In genomic region chr10:124649209-124649608, GRCh38 we compare ENCODE assay signal across 8 cellular contexts.
DNase-seq lines count a peak whose midpoint lies in the region; ATAC-seq lines count a peak whose summit lies in the region.

No MANE protein-coding gene starts in this region.

- H3K4me3 ChIP-seq in mesenchymal stem cell (ENCODE audit: insufficient read depth in 1 of 2, low read depth in 1 of 2, low read length in 2 of 2): no peak overlapping the region

- CTCF ChIA-PET in activated naive CD4-positive, alpha-beta T cell treated with anti-CD3 and anti-CD28 coated beads, Interleukin-2, amount 10 ng/mL, durations not matched to agents 7 days and 5 days (lab: Charles Lee): interaction anchor here (0.7 to 4.1 kb wide), 8 partner anchors 22 to 309 kb away, joined by 3 to 31 read pairs (median 7); no protein-coding TSS in a partner anchor

- peak overlapping the region; percentile 46 to 80 for H3K18ac ChIP-seq in mesenchymal stem cell (ENCODE audit: low read depth in 1 of 2, low read length in 2 of 2)

- H3K36me3 Mint-ChIP-seq in activated naive CD4-positive, alpha-beta T cell treated with anti-CD3 and anti-CD28 coated beads, Interleukin-2, amount 10 ng/mL, durations not matched to agents 7 days and 5 days: peaks cover 20% of the 10 kb centered on the region

- no peaks in the 10 kb centered on the region for H3K9me3 ChIP-seq in mesenchymal stem cell (ENCODE audit: control insufficient read depth, low read length)

- H2BK5ac ChIP-seq in mesenchymal stem cell (ENCODE audit: low read depth, low read length, poor library complexity, severe bottlenecking): no peak overlapping the region

- no peaks in the 10 kb centered on the region for H3K27me3 ChIP-seq in mesenchymal stem cell (ENCODE audit: control insufficient read depth in 1 of 2, insufficient read depth in 1 of 2, low read length in 2 of 2)

- H2AFZ ChIP-seq in mesenchymal stem cell (ENCODE audit: low read depth, low read length): no peak overlapping the region

- WGBS in mesenchymal stem cell: 86% methylated on average over 5 of the region's 5 CpGs

- H3K4me1 Mint-ChIP-seq in activated naive CD4-positive, alpha-beta T cell treated with anti-CD3 and anti-CD28 coated beads, Interleukin-2, amount 10 ng/mL, durations not matched to agents 7 days and 5 days: peaks cover 89% of the 10 kb centered on the region

- peak overlapping the region; percentile 85 for H4K91ac ChIP-seq in mesenchymal stem cell (ENCODE audit: low read length)

- no peak overlapping the region for H3K23ac ChIP-seq in mesenchymal stem cell (ENCODE audit: low read length in 2 of 2)

- no peak for DNase-seq in activated naive CD4-positive, alpha-beta T cell treated with anti-CD3 and anti-CD28 coated beads, Interleukin-2, amount 10 ng/mL, durations not matched to agents 7 days and 5 days
- no peak for DNase-seq in activated naive CD4-positive, alpha-beta T cell treated with anti-CD3 and anti-CD28 coated beads, Interleukin-2, amount 50 U/mL, for 16 hours
- DNase-seq in cerebellar cortex (ENCODE audit: low spot score) (peak; percentile 55), mesenchymal stem cell (peak; percentile 30), ureter (ENCODE audit: low spot score) (peak; percentile 65), NCI-H2227 (lab: John Stamatoyannopoulos, UW; ENCODE audit: unreplicated experiment) (no peak)
- no peak for DNase-seq in activated CD4-positive, CD25-positive, alpha-beta regulatory T cell treated with anti-CD3 and anti-CD28 coated beads, Interleukin-2, amount 50 U/mL, for 72 hours

- peak overlapping the region in 1 of 2 experiments; percentile 43 for H3K4ac ChIP-seq in mesenchymal stem cell (ENCODE audit: low read depth in 1 of 2, low read length in 2 of 2)

- H4K8ac ChIP-seq in mesenchymal stem cell (ENCODE audit: low read length): peak overlapping the region; percentile 50

- no peaks in the 10 kb centered on the region for H3K9me3 Mint-ChIP-seq in activated naive CD4-positive, alpha-beta T cell treated with anti-CD3 and anti-CD28 coated beads, Interleukin-2, amount 10 ng/mL, durations not matched to agents 7 days and 5 days

- peak overlapping the region; percentile 34 for H2BK15ac ChIP-seq in mesenchymal stem cell (ENCODE audit: low read depth, poor library complexity, severe bottlenecking)

- H2BK120ac ChIP-seq in mesenchymal stem cell (ENCODE audit: low read depth, low read length): no peak overlapping the region

- H3K4me3 Mint-ChIP-seq in activated naive CD4-positive, alpha-beta T cell treated with anti-CD3 and anti-CD28 coated beads, Interleukin-2, amount 10 ng/mL, durations not matched to agents 7 days and 5 days: no peak overlapping the region

- ATAC-seq in GM19397 (IDR thresholded peaks at IDR 0.05; ENCODE audit: unreplicated experiment): no peak

- H3K27me3 Mint-ChIP-seq in activated naive CD4-positive, alpha-beta T cell treated with anti-CD3 and anti-CD28 coated beads, Interleukin-2, amount 10 ng/mL, durations not matched to agents 7 days and 5 days: no peaks in the 10 kb centered on the region

- peak overlapping the region; percentile 99 for H3K27ac Mint-ChIP-seq in activated naive CD4-positive, alpha-beta T cell treated with anti-CD3 and anti-CD28 coated beads, Interleukin-2, amount 10 ng/mL, durations not matched to agents 7 days and 5 days

- peaks cover 45% of the 10 kb centered on the region for H3K4me1 ChIP-seq in mesenchymal stem cell (ENCODE audit: control insufficient read depth, insufficient read depth, low read depth, low read length)

- H3K36me3 ChIP-seq in mesenchymal stem cell (ENCODE audit: control insufficient read depth in 1 of 2, insufficient read depth in 2 of 2, low read depth in 1 of 2, low read length in 2 of 2): peaks cover 0 to 13% of the 10 kb centered on the region in 2 experiments

- H2BK12ac ChIP-seq in mesenchymal stem cell (ENCODE audit: low read length in 2 of 2): peak overlapping the region; percentile 6 to 70

- H3K79me1 ChIP-seq in mesenchymal stem cell (replicated peaks; ENCODE audit: low read length, poor library complexity, severe bottlenecking): peaks cover 61% of the 10 kb centered on the region

- H3K4me2 ChIP-seq in mesenchymal stem cell (ENCODE audit: low read length, poor library complexity, severe bottlenecking): no peak overlapping the region

- peak overlapping the region; percentile 65 for H2AK5ac ChIP-seq in mesenchymal stem cell (ENCODE audit: low read length, severe bottlenecking)

- H3K27ac ChIP-seq in mesenchymal stem cell (ENCODE audit: low read length, poor library complexity, severe bottlenecking): peak overlapping the region; percentile 5

- no peak overlapping the region for H3K14ac ChIP-seq in mesenchymal stem cell (ENCODE audit: low read length in 2 of 2)

- H3K9ac ChIP-seq in mesenchymal stem cell (ENCODE audit: low read length): peak overlapping the region; percentile 49

Comparison
In these comparisons a context has a peak if more than half of its experiments do, and no peak if none do; other contexts are left out.
1. DNase-seq: peak in cerebellar cortex (single experiment), mesenchymal stem cell (single experiment) and ureter (single experiment); none in activated naive CD4-positive, alpha-beta T cell treated with anti-CD3 and anti-CD28 coated beads, Interleukin-2, amount 10 ng/mL, durations not matched to agents 7 days and 5 days (single experiment), activated naive CD4-positive, alpha-beta T cell treated with anti-CD3 and anti-CD28 coated beads, Interleukin-2, amount 50 U/mL, for 16 hours (single experiment), activated CD4-positive, CD25-positive, alpha-beta regulatory T cell treated with anti-CD3 and anti-CD28 coated beads, Interleukin-2, amount 50 U/mL, for 72 hours (single experiment) and NCI-H2227 (single experiment).